ENCODE assay signal across 16 cellular contexts in the genomic region with DNA sequence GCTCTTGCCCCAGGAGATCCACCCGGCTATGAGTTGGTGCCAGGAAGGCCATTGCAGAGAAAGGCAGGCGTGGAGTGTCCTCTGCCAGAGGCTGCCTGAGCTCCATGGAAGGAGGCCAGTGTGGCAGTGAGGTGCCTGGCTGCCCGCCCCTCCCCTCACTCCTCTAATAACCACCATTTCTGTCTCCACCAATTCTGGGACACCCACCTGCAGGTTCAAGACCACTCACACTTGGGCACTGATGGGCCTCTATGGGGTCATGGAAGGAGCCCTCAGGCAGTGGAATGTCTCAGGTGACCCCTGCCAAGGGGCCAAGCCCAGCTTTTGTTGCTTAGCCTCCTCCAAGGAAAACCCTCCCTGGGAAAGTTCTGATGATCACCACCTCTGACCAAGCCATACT.
A peak's percentile ranks its signal among the peaks of the same experiment; 100 is the strongest.
DNase-seq lines count a peak whose midpoint lies in the region; ATAC-seq and TF ChIP-seq lines count a peak whose summit lies in the region.
"Had no signal": no experiment of that assay in that cellular context is flagged by ENCODE, and none has a peak within 500 bp of the region (broad histone marks: within the 10 kb centered on the region; RNA-seq: fewer than 3 reads in every experiment).

No MANE protein-coding gene starts in this region.

- no peaks in the 10 kb centered on the region for H3K4me1 ChIP-seq in endodermal cell (ENCODE audit: control insufficient read depth, insufficient read depth, low read length)
- H3K4me1 ChIP-seq: BLaER1, HAP-1 had no signal

- no peaks in the 10 kb centered on the region for H3K4me1 Mint-ChIP-seq in activated CD8-positive, alpha-beta memory T cell treated with anti-CD3 and anti-CD28 coated beads, Interleukin-2, amount 10 ng/mL, durations not matched to agents 7 days and 5 days
- peaks cover 7% of the 10 kb centered on the region for H3K4me1 Mint-ChIP-seq in endodermal cell
- H3K4me1 Mint-ChIP-seq in osteocyte (ENCODE audit: unreplicated experiment) = no peaks in the 10 kb centered on the region
- H3K4me1 Mint-ChIP-seq: CD4-positive, alpha-beta memory T cell had no signal

- H3K27ac ChIP-seq in endodermal cell (ENCODE audit: low read depth, low read length) = no peak overlapping the region
- H3K27ac ChIP-seq: BLaER1, GM23248 had no signal

- no peaks in the 10 kb centered on the region for H3K36me3 Mint-ChIP-seq in activated CD8-positive, alpha-beta memory T cell treated with anti-CD3 and anti-CD28 coated beads, Interleukin-2, amount 10 ng/mL, durations not matched to agents 7 days and 5 days
- H3K36me3 Mint-ChIP-seq in endodermal cell (ENCODE audit: low read depth) (no peaks in the 10 kb centered on the region), osteocyte (ENCODE audit: unreplicated experiment) (no peaks in the 10 kb centered on the region)
- H3K36me3 Mint-ChIP-seq: CD14-positive monocyte had no signal

- TF ChIP-seq CTCF in endodermal cell (conservative IDR thresholded peaks at IDR 0.05) (no peak), osteocyte (IDR thresholded peaks at IDR 0.05) (no peak)

- H3K9me3 ChIP-seq in endodermal cell (ENCODE audit: control insufficient read depth, low read length) = peaks cover 21% of the 10 kb centered on the region
- H3K9me3 ChIP-seq: HAP-1 had no signal

- H3K9me3 Mint-ChIP-seq in activated CD8-positive, alpha-beta memory T cell treated with anti-CD3 and anti-CD28 coated beads, Interleukin-2, amount 10 ng/mL, durations not matched to agents 7 days and 5 days (ENCODE audit: low read depth) = peaks cover 8% of the 10 kb centered on the region
- peaks cover 22% of the 10 kb centered on the region for H3K9me3 Mint-ChIP-seq in endodermal cell
- peaks cover 13% of the 10 kb centered on the region for H3K9me3 Mint-ChIP-seq in osteocyte (ENCODE audit: unreplicated experiment)

- peak; percentile 27 for DNase-seq in activated CD8-positive, alpha-beta memory T cell treated with anti-CD3 and anti-CD28 coated beads, Interleukin-2, amount 10 ng/mL, durations not matched to agents 7 days and 5 days
- no peak for DNase-seq in activated CD8-positive, alpha-beta memory T cell treated with anti-CD3 and anti-CD28 coated beads, Interleukin-2, amount 50 U/mL, for 4 hours
- DNase-seq in endodermal cell (peak; percentile 22), osteocyte (ENCODE audit: extremely low spot score, unreplicated experiment) (peak; percentile 62), middle frontal gyrus (ENCODE audit: extremely low spot score, low spot score) (no peak), NCI-H128 (lab: John Stamatoyannopoulos, UW; ENCODE audit: unreplicated experiment) (no peak), dermis blood vessel endothelial cell (no peak)
- DNase-seq: 8988T; CD4-positive, alpha-beta memory T cell; DMS153; DMS79; GDM1; GM23248 had no signal

- ATAC-seq in activated CD8-positive, alpha-beta memory T cell treated with anti-CD3 and anti-CD28 coated beads, Interleukin-2, amount 10 ng/mL, durations not matched to agents 7 days and 5 days = no peak

- H3K9ac ChIP-seq in endodermal cell (ENCODE audit: extremely low read depth, low read length, poor library complexity, severe bottlenecking) = no peak overlapping the region
- H3K9ac ChIP-seq: BLaER1, GM23248 had no signal

- H3K27me3 ChIP-seq in endodermal cell (ENCODE audit: control insufficient read depth, insufficient read depth, low read length, poor library complexity, severe bottlenecking) = no peaks in the 10 kb centered on the region
- H3K27me3 ChIP-seq: BLaER1 had no signal

- no peak overlapping the region for H3K27ac Mint-ChIP-seq in activated CD8-positive, alpha-beta memory T cell treated with anti-CD3 and anti-CD28 coated beads, Interleukin-2, amount 10 ng/mL, durations not matched to agents 7 days and 5 days
- no peak overlapping the region for H3K27ac Mint-ChIP-seq in endodermal cell
- H3K27ac Mint-ChIP-seq in osteocyte (ENCODE audit: unreplicated experiment) = no peak overlapping the region
- H3K27ac Mint-ChIP-seq: CD14-positive monocyte; CD4-positive, alpha-beta memory T cell had no signal

- no peak overlapping the region for H3K4me3 ChIP-seq in endodermal cell (ENCODE audit: low read length)
- H3K4me3 ChIP-seq: BLaER1, GM23248, HAP-1 had no signal

- 90 to 100% methylated on average over 1 to 3 of the region's 3 CpGs for WGBS in endodermal cell (ENCODE audit: insufficient coverage in 1 of 2, insufficient read length in 1 of 2), 2 experiments

- CTCF ChIA-PET in activated CD8-positive, alpha-beta memory T cell treated with anti-CD3 and anti-CD28 coated beads, Interleukin-2, amount 10 ng/mL, durations not matched to agents 7 days and 5 days (lab: Charles Lee) = interaction anchor here (0.8 kb wide), 1 partner anchor 87 kb away, joined by 3 read pairs; no protein-coding TSS in a partner anchor

- no peaks in the 10 kb centered on the region for H3K36me3 ChIP-seq in endodermal cell (ENCODE audit: control insufficient read depth, insufficient read depth, low read length)
- H3K36me3 ChIP-seq: BLaER1, HAP-1 had no signal

- no peak overlapping the region for H3K4me3 Mint-ChIP-seq in activated CD8-positive, alpha-beta memory T cell treated with anti-CD3 and anti-CD28 coated beads, Interleukin-2, amount 10 ng/mL, durations not matched to agents 7 days and 5 days
- H3K4me3 Mint-ChIP-seq in endodermal cell (no peak overlapping the region), osteocyte (ENCODE audit: unreplicated experiment) (no peak overlapping the region)
- H3K4me3 Mint-ChIP-seq: CD14-positive monocyte; CD4-positive, alpha-beta memory T cell had no signal

- no peaks in the 10 kb centered on the region for H3K27me3 Mint-ChIP-seq in activated CD8-positive, alpha-beta memory T cell treated with anti-CD3 and anti-CD28 coated beads, Interleukin-2, amount 10 ng/mL, durations not matched to agents 7 days and 5 days
- no peaks in the 10 kb centered on the region for H3K27me3 Mint-ChIP-seq in endodermal cell (ENCODE audit: insufficient read depth)
- H3K27me3 Mint-ChIP-seq in osteocyte (ENCODE audit: unreplicated experiment) = no peaks in the 10 kb centered on the region

Comparison
In these comparisons a context has a peak if more than half of its experiments do, and no peak if none do; other contexts are left out.
1. DNase-seq: peak in activated CD8-positive, alpha-beta memory T cell treated with anti-CD3 and anti-CD28 coated beads, Interleukin-2, amount 10 ng/mL, durations not matched to agents 7 days and 5 days (single experiment), endodermal cell (single experiment) and osteocyte (single experiment); none in activated CD8-positive, alpha-beta memory T cell treated with anti-CD3 and anti-CD28 coated beads, Interleukin-2, amount 50 U/mL, for 4 hours (single experiment), middle frontal gyrus (single experiment), NCI-H128 (single experiment) and dermis blood vessel endothelial cell (single experiment).